2 cellular contexts compared by ENCODE assay signal in the genomic region with DNA sequence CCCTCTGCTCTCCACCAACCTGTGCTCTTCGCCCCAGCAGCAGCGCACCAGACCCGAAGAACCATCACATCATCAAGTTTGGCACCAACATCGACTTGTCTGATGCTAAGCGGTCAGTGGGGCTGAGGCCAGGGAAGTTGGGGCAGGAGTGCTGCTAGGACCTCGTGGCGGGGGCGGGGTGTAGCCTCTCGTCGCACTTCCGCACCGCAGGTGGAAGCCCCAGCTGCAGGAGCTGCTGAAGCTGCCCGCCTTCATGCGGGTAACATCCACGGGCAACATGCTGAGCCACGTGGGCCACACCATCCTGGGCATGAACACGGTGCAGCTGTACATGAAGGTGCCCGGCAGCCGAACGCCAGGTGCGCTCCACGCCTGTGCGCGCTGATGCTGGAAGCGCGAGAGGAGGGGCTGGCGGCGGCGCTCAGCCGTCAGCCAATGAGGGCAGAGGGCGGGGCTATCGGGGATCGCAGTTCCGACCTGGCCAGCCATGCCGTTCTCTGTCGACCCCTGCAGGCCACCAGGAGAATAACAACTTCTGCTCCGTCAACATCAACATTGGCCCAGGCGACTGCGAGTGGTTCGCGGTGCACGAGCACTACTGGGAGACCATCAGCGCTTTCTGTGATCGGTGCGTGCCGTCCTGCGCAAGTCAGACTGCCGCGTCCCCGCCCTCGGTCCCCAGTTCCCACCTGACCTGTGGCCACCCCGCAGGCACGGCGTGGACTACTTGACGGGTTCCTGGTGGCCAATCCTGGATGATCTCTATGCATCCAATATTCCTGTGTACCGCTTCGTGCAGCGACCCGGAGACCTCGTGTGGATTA.
TF ChIP-seq lines count a peak whose summit lies in the region.

No MANE protein-coding gene starts in this region.

TF ChIP-seq in IMR-90, 13 proteins besides CTCF, POLR2A, EP300 and RAD21:
- no peak; the same call in 1 of the 2 replicates for TF ChIP-seq CHD1 (IDR thresholded peaks at IDR 0.05; ENCODE audit: low read depth, low read length)
- TF ChIP-seq MXI1 (IDR thresholded peaks at IDR 0.05; ENCODE audit: borderline replicate concordance, low read depth, low read length): 0 out of 2 replicates have a peak, but pooled peaks have one; percentile 42
- peak; percentile 89 for TF ChIP-seq MAZ (IDR thresholded peaks at IDR 0.05; ENCODE audit: borderline replicate concordance, low read depth, low read length)
- TF ChIP-seq, protein P1, sequence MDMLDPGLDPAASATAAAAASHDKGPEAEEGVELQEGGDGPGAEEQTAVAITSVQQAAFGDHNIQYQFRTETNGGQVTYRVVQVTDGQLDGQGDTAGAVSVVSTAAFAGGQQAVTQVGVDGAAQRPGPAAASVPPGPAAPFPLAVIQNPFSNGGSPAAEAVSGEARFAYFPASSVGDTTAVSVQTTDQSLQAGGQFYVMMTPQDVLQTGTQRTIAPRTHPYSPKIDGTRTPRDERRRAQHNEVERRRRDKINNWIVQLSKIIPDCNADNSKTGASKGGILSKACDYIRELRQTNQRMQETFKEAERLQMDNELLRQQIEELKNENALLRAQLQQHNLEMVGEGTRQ (IDR thresholded peaks at IDR 0.05; ENCODE audit: low read depth, low read length): peak; percentile 19
- TF ChIP-seq, protein P2, sequence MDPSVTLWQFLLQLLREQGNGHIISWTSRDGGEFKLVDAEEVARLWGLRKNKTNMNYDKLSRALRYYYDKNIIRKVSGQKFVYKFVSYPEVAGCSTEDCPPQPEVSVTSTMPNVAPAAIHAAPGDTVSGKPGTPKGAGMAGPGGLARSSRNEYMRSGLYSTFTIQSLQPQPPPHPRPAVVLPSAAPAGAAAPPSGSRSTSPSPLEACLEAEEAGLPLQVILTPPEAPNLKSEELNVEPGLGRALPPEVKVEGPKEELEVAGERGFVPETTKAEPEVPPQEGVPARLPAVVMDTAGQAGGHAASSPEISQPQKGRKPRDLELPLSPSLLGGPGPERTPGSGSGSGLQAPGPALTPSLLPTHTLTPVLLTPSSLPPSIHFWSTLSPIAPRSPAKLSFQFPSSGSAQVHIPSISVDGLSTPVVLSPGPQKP (IDR thresholded peaks at IDR 0.05; ENCODE audit: borderline replicate concordance, low read depth, low read length): no peak
- no peak for TF ChIP-seq CEBPB (IDR thresholded peaks at IDR 0.05; ENCODE audit: low read depth, low read length)
- no peak for TF ChIP-seq RCOR1 (IDR thresholded peaks at IDR 0.05; ENCODE audit: insufficient replicate concordance, low read length)
- peak; percentile 74 for TF ChIP-seq SMC3 (IDR thresholded peaks at IDR 0.05; ENCODE audit: low read depth, low read length)
- no peak for TF ChIP-seq MAFK (IDR thresholded peaks at IDR 0.05; ENCODE audit: low read depth, low read length)
- no peak for TF ChIP-seq RFX5 (IDR thresholded peaks at IDR 0.05; ENCODE audit: low read depth, low read length)
- TF ChIP-seq NFE2L2 (IDR thresholded peaks at IDR 0.05; ENCODE audit: low read depth, low read length): no peak
- TF ChIP-seq FOS (IDR thresholded peaks at IDR 0.05; ENCODE audit: low read depth, low read length): no peak
- no peak; the same call in 1 of the 2 replicates for TF ChIP-seq BHLHE40 (IDR thresholded peaks at IDR 0.05; ENCODE audit: low read depth, low read length)

TF ChIP-seq in neural cell, 6 proteins besides CTCF, POLR2A, EP300 and RAD21:
- peak; percentile 93 for TF ChIP-seq MXI1 (conservative IDR thresholded peaks at IDR 0.05; ENCODE audit: poor library complexity, severe bottlenecking)
- peak; percentile 91 for TF ChIP-seq SMC3 (conservative IDR thresholded peaks at IDR 0.05; ENCODE audit: poor library complexity)
- no peak for TF ChIP-seq TAF1 (IDR thresholded peaks at IDR 0.05; ENCODE audit: low read depth)
- TF ChIP-seq POLR2AphosphoS5 (IDR thresholded peaks at IDR 0.05): no peak
- TF ChIP-seq, protein P3, sequence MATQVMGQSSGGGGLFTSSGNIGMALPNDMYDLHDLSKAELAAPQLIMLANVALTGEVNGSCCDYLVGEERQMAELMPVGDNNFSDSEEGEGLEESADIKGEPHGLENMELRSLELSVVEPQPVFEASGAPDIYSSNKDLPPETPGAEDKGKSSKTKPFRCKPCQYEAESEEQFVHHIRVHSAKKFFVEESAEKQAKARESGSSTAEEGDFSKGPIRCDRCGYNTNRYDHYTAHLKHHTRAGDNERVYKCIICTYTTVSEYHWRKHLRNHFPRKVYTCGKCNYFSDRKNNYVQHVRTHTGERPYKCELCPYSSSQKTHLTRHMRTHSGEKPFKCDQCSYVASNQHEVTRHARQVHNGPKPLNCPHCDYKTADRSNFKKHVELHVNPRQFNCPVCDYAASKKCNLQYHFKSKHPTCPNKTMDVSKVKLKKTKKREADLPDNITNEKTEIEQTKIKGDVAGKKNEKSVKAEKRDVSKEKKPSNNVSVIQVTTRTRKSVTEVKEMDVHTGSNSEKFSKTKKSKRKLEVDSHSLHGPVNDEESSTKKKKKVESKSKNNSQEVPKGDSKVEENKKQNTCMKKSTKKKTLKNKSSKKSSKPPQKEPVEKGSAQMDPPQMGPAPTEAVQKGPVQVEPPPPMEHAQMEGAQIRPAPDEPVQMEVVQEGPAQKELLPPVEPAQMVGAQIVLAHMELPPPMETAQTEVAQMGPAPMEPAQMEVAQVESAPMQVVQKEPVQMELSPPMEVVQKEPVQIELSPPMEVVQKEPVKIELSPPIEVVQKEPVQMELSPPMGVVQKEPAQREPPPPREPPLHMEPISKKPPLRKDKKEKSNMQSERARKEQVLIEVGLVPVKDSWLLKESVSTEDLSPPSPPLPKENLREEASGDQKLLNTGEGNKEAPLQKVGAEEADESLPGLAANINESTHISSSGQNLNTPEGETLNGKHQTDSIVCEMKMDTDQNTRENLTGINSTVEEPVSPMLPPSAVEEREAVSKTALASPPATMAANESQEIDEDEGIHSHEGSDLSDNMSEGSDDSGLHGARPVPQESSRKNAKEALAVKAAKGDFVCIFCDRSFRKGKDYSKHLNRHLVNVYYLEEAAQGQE (IDR thresholded peaks at IDR 0.05; ENCODE audit: borderline replicate concordance): no peak
- no peak for TF ChIP-seq EZH2 (IDR thresholded peaks at IDR 0.05; ENCODE audit: borderline replicate concordance, insufficient read depth, low read length, poor library complexity, severe bottlenecking)
